Comparison of ENCODE assay signal across 28 cellular contexts in the genomic region with DNA sequence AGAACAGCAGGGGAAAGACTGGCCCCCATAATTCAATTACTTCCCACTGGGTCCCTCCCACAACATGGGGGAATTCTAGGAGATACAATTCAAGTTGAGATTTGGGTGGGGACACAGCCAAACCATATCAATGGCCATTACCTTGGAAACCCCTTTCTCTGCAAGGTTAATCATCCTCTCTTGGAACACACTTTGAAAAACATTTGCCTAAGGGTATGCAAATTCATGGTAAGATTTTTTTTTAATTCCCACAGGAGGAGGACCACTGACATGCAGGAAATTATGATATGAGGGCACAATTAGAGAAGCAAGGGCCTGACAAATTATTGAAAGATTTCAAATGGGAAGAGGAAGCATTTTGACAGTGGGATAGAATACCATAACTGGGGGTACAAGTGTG.
"Had no signal": no experiment of that assay in that cellular context is flagged by ENCODE, and none has a peak within 500 bp of the region (broad histone marks: within the 10 kb centered on the region; RNA-seq: fewer than 3 reads in every experiment).

No MANE protein-coding gene starts in this region.

- H3K9me3 ChIP-seq: ovary, prostate gland, right lobe of liver, sigmoid colon, suprapubic skin, testis, tibial artery, upper lobe of right lung, uterus had no signal

- H3K4me3 Mint-ChIP-seq: naive thymus-derived CD4-positive, alpha-beta T cell; natural killer cell; nephron; neural progenitor cell; stimulated activated effector memory CD8-positive, alpha-beta T cell treated with anti-CD3 and anti-CD28 coated beads, Interleukin-12 subunit alpha, Interleukin-12 subunit beta, amount 100 ng/mL, for 72 hours; stimulated activated naive B cell treated with anti-CD40 and anti-IgM and Interleukin-4, amounts not matched to agents 10 μg/mL and 1 μg/mL and 100 μg/mL, for 72 hours; stimulated activated naive CD8-positive, alpha-beta T cell treated with anti-CD3 and anti-CD28 coated beads, Interleukin-15, Interleukin-2, amounts not matched to agents 100 ng/mL and 50 ng/mL, for 24 hours; type B pancreatic cell had no signal

- H3K27me3 ChIP-seq: neural progenitor cell, ovary, right lobe of liver, sigmoid colon, suprapubic skin, testis, tibial artery, transverse colon, upper lobe of right lung, uterus had no signal

- ATAC-seq: naive thymus-derived CD4-positive, alpha-beta T cell; natural killer cell; right cardiac atrium; right lobe of liver; stimulated activated effector memory CD8-positive, alpha-beta T cell treated with anti-CD3 and anti-CD28 coated beads, Interleukin-12 subunit alpha, Interleukin-12 subunit beta, amount 100 ng/mL, for 72 hours; stimulated activated naive B cell treated with anti-CD40 and anti-IgM and Interleukin-4, amounts not matched to agents 10 μg/mL and 1 μg/mL and 100 μg/mL, for 72 hours; upper lobe of right lung had no signal

- H3K27ac Mint-ChIP-seq: natural killer cell; nephron; neural progenitor cell; stimulated activated effector memory CD8-positive, alpha-beta T cell treated with anti-CD3 and anti-CD28 coated beads, Interleukin-12 subunit alpha, Interleukin-12 subunit beta, amount 100 ng/mL, for 72 hours; stimulated activated naive B cell treated with anti-CD40 and anti-IgM and Interleukin-4, amounts not matched to agents 10 μg/mL and 1 μg/mL and 100 μg/mL, for 72 hours; stimulated activated naive CD8-positive, alpha-beta T cell treated with anti-CD3 and anti-CD28 coated beads, Interleukin-15, Interleukin-2, amounts not matched to agents 100 ng/mL and 50 ng/mL, for 24 hours; type B pancreatic cell had no signal

- H3K4me1 Mint-ChIP-seq: nephron, neural progenitor cell had no signal

- DNase-seq: naive thymus-derived CD4-positive, alpha-beta T cell; natural killer cell; occipital lobe; ovary; right cardiac atrium; right lobe of liver; sigmoid colon; small intestine; stimulated activated CD4-positive, alpha-beta T cell treated with anti-CD3 and anti-CD28 coated beads, Interleukin-15, amount 100 ng/mL, for 24 hours; stimulated activated CD4-positive, alpha-beta T cell treated with anti-CD3 and anti-CD28 coated beads, Interleukin-2, amount 100 ng/mL, for 24 hours; stimulated activated CD4-positive, alpha-beta T cell treated with anti-CD3 and anti-CD28 coated beads, Interleukin-2, amount 100 ng/mL, for 48 hours; stimulated activated CD4-positive, alpha-beta T cell treated with anti-CD3 and anti-CD28 coated beads, Interleukin-4, amount 100 ng/mL, for 24 hours; stimulated activated naive B cell treated with anti-CD40 and anti-IgM and Interleukin-4, amounts not matched to agents 10 μg/mL and 1 μg/mL and 100 μg/mL, for 72 hours; stimulated activated naive CD4-positive, alpha-beta T cell treated with Interleukin-2 at 50 U/mL for 16 hours; substantia nigra; testis; tibial artery; transverse colon; upper lobe of right lung; uterus had no signal

- H3K4me1 ChIP-seq: neural progenitor cell, parathyroid adenoma, prostate gland, right lobe of liver, suprapubic skin, testis, transverse colon, upper lobe of right lung, uterus had no signal

- H3K27me3 Mint-ChIP-seq: stimulated activated naive B cell treated with anti-CD40 and anti-IgM and Interleukin-4, amounts not matched to agents 10 μg/mL and 1 μg/mL and 100 μg/mL, for 72 hours; type B pancreatic cell had no signal

- H3K27ac ChIP-seq: neural progenitor cell, ovary, parathyroid adenoma, prostate gland, right lobe of liver, sigmoid colon, suprapubic skin, testis, tibial artery, transverse colon, upper lobe of right lung, uterus had no signal

- H3K36me3 ChIP-seq: neural progenitor cell, ovary, prostate gland, right lobe of liver, sigmoid colon, suprapubic skin, transverse colon, upper lobe of right lung, uterus had no signal

- H3K4me3 ChIP-seq: neural progenitor cell, ovary, prostate gland, right lobe of liver, sigmoid colon, suprapubic skin, testis, tibial artery, transverse colon, upper lobe of right lung, uterus had no signal
